37 cellular contexts compared by ENCODE assay signal in the genomic region with DNA sequence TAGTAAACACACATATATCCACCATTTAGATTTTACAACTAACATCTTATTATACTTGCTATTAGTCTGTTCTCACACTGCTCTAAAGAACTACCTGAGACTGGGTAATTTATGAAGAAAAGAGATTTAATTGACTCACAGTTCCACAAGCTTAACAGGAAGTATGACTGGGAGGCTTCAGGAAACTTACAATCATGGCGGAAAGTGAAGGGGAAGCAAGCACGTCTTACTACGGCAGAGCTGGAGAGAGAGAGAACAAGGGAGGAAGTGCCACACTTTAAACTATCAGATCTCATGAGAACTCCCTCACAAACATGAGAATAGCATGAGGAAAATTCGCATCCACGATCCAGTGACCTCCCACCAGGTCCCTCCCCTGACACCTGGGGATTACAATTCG.
"Had no signal": no experiment of that assay in that cellular context is flagged by ENCODE, and none has a peak within 500 bp of the region (broad histone marks: within the 10 kb centered on the region; RNA-seq: fewer than 3 reads in every experiment).

No MANE protein-coding gene starts in this region.

- H3K4me3 ChIP-seq: ascending aorta, cardiac muscle cell had no signal

- H3K36me3 ChIP-seq: ascending aorta, cardiac muscle cell had no signal

- H3K27me3 Mint-ChIP-seq: activated B cell treated with CpG ODN at 0.5 μM for 24 hours; activated CD4-positive, alpha-beta memory T cell treated with anti-CD3 and anti-CD28 coated beads for 36 hours; activated CD8-positive, alpha-beta T cell treated with anti-CD3 and anti-CD28 coated beads for 36 hours; activated naive CD4-positive, alpha-beta T cell treated with anti-CD3 and anti-CD28 coated beads, Interleukin-2, amount 50 U/mL, for 24 hours; activated naive CD8-positive, alpha-beta T cell; activated naive CD8-positive, alpha-beta T cell treated with anti-CD3 and anti-CD28 coated beads, Interleukin-2, amount 10 ng/mL, durations not matched to agents 7 days and 5 days; activated naive CD8-positive, alpha-beta T cell treated with anti-CD3 and anti-CD28 coated beads, Interleukin-2, amount 50 U/mL, for 24 hours; activated T-helper 17 cell treated with anti-CD3 and anti-CD28 coated beads, Interleukin-2, amount 50 U/mL, for 72 hours; central memory CD8-positive, alpha-beta T cell had no signal

- H3K9me3 ChIP-seq: ascending aorta had no signal

- DNase-seq: activated B cell treated with CpG ODN at 0.5 μM for 24 hours; activated CD4-positive, alpha-beta memory T cell treated with anti-CD3 and anti-CD28 coated beads for 36 hours; activated CD4-positive, alpha-beta T cell treated with anti-CD3 and anti-CD28 coated beads for 4 hours; activated CD4-positive, alpha-beta T cell treated with anti-CD3 and anti-CD28 coated beads, Interleukin-2, amount 10 ng/mL, durations not matched to agents 24 days and 14 days; activated CD4-positive, alpha-beta T cell treated with anti-CD3 and anti-CD28 coated beads, Interleukin-2, amount 50 U/mL, for 1 hour; activated CD4-positive, alpha-beta T cell treated with anti-CD3 and anti-CD28 coated beads, Interleukin-2, amount 50 U/mL, for 4 hours; activated CD4-positive, CD25-positive, alpha-beta regulatory T cell treated with anti-CD3 and anti-CD28 coated beads, Interleukin-2, amount 50 U/mL, for 72 hours; activated CD8-positive, alpha-beta memory T cell treated with anti-CD3 and anti-CD28 coated beads, Interleukin-2, amount 50 U/mL, for 4 hours; activated CD8-positive, alpha-beta T cell treated with anti-CD3 and anti-CD28 coated beads for 36 hours; activated effector memory CD4-positive, alpha-beta T cell treated with anti-CD3 and anti-CD28 coated beads, Interleukin-2, amount 50 U/mL, for 16 hours; activated gamma-delta T cell treated with Interleukin-2 at 50 U/mL for 16 hours; activated naive CD4-positive, alpha-beta T cell; activated naive CD4-positive, alpha-beta T cell treated with anti-CD3 and anti-CD28 coated beads for 36 hours; activated naive CD8-positive, alpha-beta T cell treated with anti-CD3 and anti-CD28 coated beads, Interleukin-2, amount 10 ng/mL, durations not matched to agents 7 days and 5 days; activated naive CD8-positive, alpha-beta T cell treated with anti-CD3 and anti-CD28 coated beads, Interleukin-2, amount 50 U/mL, for 24 hours; activated T-cell treated with anti-CD3 and anti-CD28 coated beads, Interleukin-2, amount 50 U/mL, for 4 hours; activated T-cell treated with anti-CD3 and anti-CD28 coated beads, Interleukin-2, amount 50 U/mL, for 72 hours; amygdala; anterior cingulate cortex; caudate nucleus; cerebellar nuclear complex; T-helper 1 cell; T-helper 2 cell; T-helper 9 cell had no signal

- H3K36me3 Mint-ChIP-seq: brain had no signal

- H3K4me1 ChIP-seq: ascending aorta had no signal

- H3K27me3 ChIP-seq: ascending aorta, cardiac muscle cell had no signal

- H3K4me3 Mint-ChIP-seq: activated B cell treated with CpG ODN at 0.5 μM for 24 hours; activated CD4-positive, alpha-beta memory T cell treated with anti-CD3 and anti-CD28 coated beads for 36 hours; activated CD4-positive, alpha-beta T cell treated with anti-CD3 and anti-CD28 coated beads, Interleukin-2, amount 10 ng/mL, durations not matched to agents 24 days and 14 days; activated CD8-positive, alpha-beta T cell treated with anti-CD3 and anti-CD28 coated beads for 36 hours; activated naive CD4-positive, alpha-beta T cell treated with anti-CD3 and anti-CD28 coated beads for 36 hours; activated naive CD4-positive, alpha-beta T cell treated with anti-CD3 and anti-CD28 coated beads, Interleukin-2, amount 50 U/mL, for 24 hours; activated naive CD8-positive, alpha-beta T cell; activated naive CD8-positive, alpha-beta T cell treated with anti-CD3 and anti-CD28 coated beads, Interleukin-2, amount 10 ng/mL, durations not matched to agents 7 days and 5 days; activated naive CD8-positive, alpha-beta T cell treated with anti-CD3 and anti-CD28 coated beads, Interleukin-2, amount 50 U/mL, for 24 hours; activated T-cell treated with anti-CD3 and anti-CD28 coated beads, Interleukin-2, amount 50 U/mL, for 4 hours; activated T-cell treated with anti-CD3 and anti-CD28 coated beads, Interleukin-2, amount 50 U/mL, for 72 hours; activated T-helper 1 cell treated with anti-CD3 and anti-CD28 coated beads, Interleukin-12 subunit alpha, Interleukin-12 subunit beta, Interleukin-2, Interleukin-4 antibody, amounts not matched to agents 30 ng/mL and 10 ng/mL and 1 ng/mL, durations not matched to agents 14 hours and 24 hours and 36 hours; activated T-helper 17 cell treated with anti-CD3 and anti-CD28 coated beads, Interleukin-2, amount 50 U/mL, for 72 hours; brain; central memory CD8-positive, alpha-beta T cell; T-helper 1 cell treated with Interleukin-12 subunit alpha and Interleukin-12 subunit beta and Interleukin-4 antibody, amounts not matched to agents 30 μg/mL and 1 μg/mL, for 36 hours; T-helper 2 cell treated with Interferon-gamma antibody and Interleukin-4, amounts not matched to agents 5 μg/mL and 100 μg/mL, for 36 hours had no signal

- H3K4me1 Mint-ChIP-seq: activated B cell treated with CpG ODN at 0.5 μM for 24 hours; activated CD4-positive, alpha-beta T cell treated with anti-CD3 and anti-CD28 coated beads, Interleukin-2, amount 10 ng/mL, durations not matched to agents 24 days and 14 days; activated naive CD4-positive, alpha-beta T cell treated with anti-CD3 and anti-CD28 coated beads, Interleukin-2, amount 50 U/mL, for 24 hours; activated naive CD8-positive, alpha-beta T cell treated with anti-CD3 and anti-CD28 coated beads, Interleukin-2, amount 10 ng/mL, durations not matched to agents 7 days and 5 days; activated T-helper 17 cell treated with anti-CD3 and anti-CD28 coated beads, Interleukin-2, amount 50 U/mL, for 72 hours; brain; central memory CD8-positive, alpha-beta T cell had no signal

- ATAC-seq: activated CD8-positive, alpha-beta T cell treated with anti-CD3 and anti-CD28 coated beads for 36 hours; activated naive CD8-positive, alpha-beta T cell treated with anti-CD3 and anti-CD28 coated beads, Interleukin-2, amount 50 U/mL, for 24 hours; activated T-cell treated with anti-CD3 and anti-CD28 coated beads, Interleukin-2, amount 50 U/mL, for 4 hours; activated T-cell treated with anti-CD3 and anti-CD28 coated beads, Interleukin-2, amount 50 U/mL, for 72 hours; activated T-helper 17 cell treated with anti-CD3 and anti-CD28 coated beads, Interleukin-2, amount 50 U/mL, for 72 hours had no signal

- H3K9me3 Mint-ChIP-seq: activated B cell treated with CpG ODN at 0.5 μM for 24 hours; activated CD4-positive, alpha-beta memory T cell treated with anti-CD3 and anti-CD28 coated beads for 36 hours; activated CD8-positive, alpha-beta T cell treated with anti-CD3 and anti-CD28 coated beads for 36 hours; activated naive CD4-positive, alpha-beta T cell treated with anti-CD3 and anti-CD28 coated beads for 36 hours; activated naive CD4-positive, alpha-beta T cell treated with anti-CD3 and anti-CD28 coated beads, Interleukin-2, amount 50 U/mL, for 24 hours; activated naive CD8-positive, alpha-beta T cell treated with anti-CD3 and anti-CD28 coated beads, Interleukin-2, amount 50 U/mL, for 24 hours; activated T-cell treated with anti-CD3 and anti-CD28 coated beads, Interleukin-2, amount 50 U/mL, for 4 hours; activated T-helper 1 cell treated with anti-CD3 and anti-CD28 coated beads, Interleukin-12 subunit alpha, Interleukin-12 subunit beta, Interleukin-2, Interleukin-4 antibody, amounts not matched to agents 30 ng/mL and 10 ng/mL and 1 ng/mL, durations not matched to agents 14 hours and 24 hours and 36 hours; activated T-helper 17 cell treated with anti-CD3 and anti-CD28 coated beads, Interleukin-2, amount 50 U/mL, for 72 hours; brain; central memory CD8-positive, alpha-beta T cell; T-helper 1 cell treated with Interleukin-12 subunit alpha and Interleukin-12 subunit beta and Interleukin-4 antibody, amounts not matched to agents 30 μg/mL and 1 μg/mL, for 36 hours; T-helper 2 cell treated with Interferon-gamma antibody and Interleukin-4, amounts not matched to agents 5 μg/mL and 100 μg/mL, for 36 hours had no signal

- FAIRE-seq: bronchial epithelial cell, TTC549 had no signal

- H3K27ac ChIP-seq: ascending aorta, cardiac muscle cell, VCaP had no signal

- H3K27ac Mint-ChIP-seq: activated B cell treated with CpG ODN at 0.5 μM for 24 hours; activated CD4-positive, alpha-beta memory T cell treated with anti-CD3 and anti-CD28 coated beads for 36 hours; activated CD4-positive, alpha-beta T cell treated with anti-CD3 and anti-CD28 coated beads, Interleukin-2, amount 10 ng/mL, durations not matched to agents 24 days and 14 days; activated CD8-positive, alpha-beta T cell treated with anti-CD3 and anti-CD28 coated beads for 36 hours; activated naive CD4-positive, alpha-beta T cell treated with anti-CD3 and anti-CD28 coated beads for 36 hours; activated naive CD4-positive, alpha-beta T cell treated with anti-CD3 and anti-CD28 coated beads, Interleukin-2, amount 50 U/mL, for 24 hours; activated naive CD8-positive, alpha-beta T cell; activated naive CD8-positive, alpha-beta T cell treated with anti-CD3 and anti-CD28 coated beads, Interleukin-2, amount 10 ng/mL, durations not matched to agents 7 days and 5 days; activated naive CD8-positive, alpha-beta T cell treated with anti-CD3 and anti-CD28 coated beads, Interleukin-2, amount 50 U/mL, for 24 hours; activated T-cell treated with anti-CD3 and anti-CD28 coated beads, Interleukin-2, amount 50 U/mL, for 72 hours; activated T-helper 1 cell treated with anti-CD3 and anti-CD28 coated beads, Interleukin-12 subunit alpha, Interleukin-12 subunit beta, Interleukin-2, Interleukin-4 antibody, amounts not matched to agents 30 ng/mL and 10 ng/mL and 1 ng/mL, durations not matched to agents 14 hours and 24 hours and 36 hours; activated T-helper 17 cell treated with anti-CD3 and anti-CD28 coated beads, Interleukin-2, amount 50 U/mL, for 72 hours; brain; T-helper 1 cell treated with Interleukin-12 subunit alpha and Interleukin-12 subunit beta and Interleukin-4 antibody, amounts not matched to agents 30 μg/mL and 1 μg/mL, for 36 hours; T-helper 2 cell treated with Interferon-gamma antibody and Interleukin-4, amounts not matched to agents 5 μg/mL and 100 μg/mL, for 36 hours had no signal
